25 cellular contexts compared by ENCODE assay signal in genomic region chr21:38314534-38314933, GRCh38. TPM values are rescaled to one million over a fixed set of nuclear protein-coding genes. Genes with fewer than 3 reads are reported as not detected.
"Had no signal": no experiment of that assay in that cellular context is flagged by ENCODE, and none has a peak within 500 bp of the region (broad histone marks: within the 10 kb centered on the region; RNA-seq: fewer than 3 reads in every experiment).

No MANE protein-coding gene starts in this region.

- H3K36me3 Mint-ChIP-seq: activated naive CD8-positive, alpha-beta T cell; naive B cell had no signal

- H3K9me3 Mint-ChIP-seq: activated B cell treated with CpG ODN at 0.5 μM for 24 hours; activated T-cell treated with anti-CD3 and anti-CD28 coated beads, Interleukin-2, amount 50 U/mL, for 24 hours; activated T-helper 17 cell treated with anti-CD3 and anti-CD28 coated beads, Interleukin-2, amount 50 U/mL, for 72 hours had no signal

- H3K27ac ChIP-seq: adrenal gland, ascending aorta, brain microvascular endothelial cell, left ventricle myocardium inferior, pancreas, tibial artery had no signal

- H3K9me3 ChIP-seq: adrenal gland, ascending aorta, left ventricle myocardium inferior, pancreas, tibial artery had no signal

- H3K4me1 ChIP-seq: adrenal gland, ascending aorta, left ventricle myocardium inferior, pancreas, tibial artery had no signal

- H3K4me1 Mint-ChIP-seq: activated B cell treated with CpG ODN at 0.5 μM for 24 hours; activated T-helper 17 cell treated with anti-CD3 and anti-CD28 coated beads, Interleukin-2, amount 50 U/mL, for 72 hours; naive B cell had no signal

- H3K4me3 ChIP-seq: adrenal gland, ascending aorta, left ventricle myocardium inferior, pancreas, tibial artery had no signal

- DNase-seq: activated B cell treated with CpG ODN at 0.5 μM for 24 hours; activated CD4-positive, alpha-beta T cell treated with anti-CD3 and anti-CD28 coated beads for 36 hours; activated CD4-positive, alpha-beta T cell treated with anti-CD3 and anti-CD28 coated beads, Interleukin-2, amount 50 U/mL, for 4 hours; activated CD8-positive, alpha-beta memory T cell treated with anti-CD3 and anti-CD28 coated beads for 24 hours; activated CD8-positive, alpha-beta memory T cell treated with anti-CD3 and anti-CD28 coated beads, Interleukin-2, amount 50 U/mL, for 4 hours; activated naive CD4-positive, alpha-beta T cell; activated T-cell treated with anti-CD3 and anti-CD28 coated beads, Interleukin-2, amount 50 U/mL, for 24 hours; adrenal gland; brain microvascular endothelial cell; caudate nucleus; effector memory CD4-positive, alpha-beta T cell; foreskin melanocyte; left ventricle myocardium inferior; naive B cell; pancreas; right cardiac atrium; stimulated activated CD4-positive, alpha-beta T cell treated with anti-CD3 and anti-CD28 coated beads, Interleukin-4, amount 100 ng/mL, for 24 hours; stimulated activated naive CD4-positive, alpha-beta T cell treated with Interleukin-2 at 50 U/mL for 16 hours; substantia nigra; T-helper 1 cell; tibial artery had no signal

- H3K27me3 ChIP-seq: adrenal gland, ascending aorta, brain microvascular endothelial cell, tibial artery had no signal

- H3K27me3 Mint-ChIP-seq: activated B cell treated with CpG ODN at 0.5 μM for 24 hours; activated CD4-positive, alpha-beta T cell treated with anti-CD3 and anti-CD28 coated beads for 36 hours had no signal

- ATAC-seq: activated CD4-positive, alpha-beta T cell treated with anti-CD3 and anti-CD28 coated beads for 36 hours; activated T-helper 17 cell treated with anti-CD3 and anti-CD28 coated beads, Interleukin-2, amount 50 U/mL, for 72 hours; esophagus mucosa; pancreas had no signal

- H3K4me3 Mint-ChIP-seq: activated B cell treated with CpG ODN at 0.5 μM for 24 hours; activated CD4-positive, alpha-beta T cell treated with anti-CD3 and anti-CD28 coated beads for 36 hours; activated naive CD8-positive, alpha-beta T cell; activated T-cell treated with anti-CD3 and anti-CD28 coated beads, Interleukin-2, amount 50 U/mL, for 24 hours; activated T-helper 17 cell treated with anti-CD3 and anti-CD28 coated beads, Interleukin-2, amount 50 U/mL, for 72 hours; naive B cell had no signal

- H3K36me3 ChIP-seq: adrenal gland, ascending aorta, brain microvascular endothelial cell, left ventricle myocardium inferior, pancreas, tibial artery had no signal

- H3K27ac Mint-ChIP-seq: activated B cell treated with CpG ODN at 0.5 μM for 24 hours; activated CD4-positive, alpha-beta T cell treated with anti-CD3 and anti-CD28 coated beads for 36 hours; activated naive CD8-positive, alpha-beta T cell; activated T-cell treated with anti-CD3 and anti-CD28 coated beads, Interleukin-2, amount 50 U/mL, for 24 hours; activated T-helper 17 cell treated with anti-CD3 and anti-CD28 coated beads, Interleukin-2, amount 50 U/mL, for 72 hours; naive B cell had no signal

RNA-seq across cellular contexts. Expression of gene KCNJ15, which starts 57.7 kb away (rescaled TPM):
- total RNA-seq: activated B cell treated with CpG ODN at 0.5 μM for 24 hours had no signal
